10 cellular contexts compared by ENCODE assay signal in the genomic region with DNA sequence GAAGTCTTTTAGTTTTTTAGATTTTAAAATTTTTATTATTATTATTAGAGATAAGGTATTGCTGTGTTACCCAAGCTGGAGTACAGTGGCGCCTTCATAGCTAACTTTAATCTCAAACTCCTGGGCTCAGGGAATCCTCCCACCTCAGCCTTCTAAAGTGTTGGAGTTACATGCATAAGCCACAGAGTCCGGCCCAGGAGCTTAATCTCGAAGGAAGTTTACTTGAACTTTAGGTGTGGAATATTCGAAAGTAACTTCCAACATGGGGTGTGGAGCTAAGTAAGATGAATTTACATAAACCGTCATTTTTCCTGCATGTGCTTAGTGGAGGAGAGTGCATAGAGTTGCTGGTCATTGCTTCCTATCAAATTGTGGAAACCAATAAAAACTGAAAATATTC. TPM values are rescaled to one million over a fixed set of nuclear protein-coding genes. Genes with fewer than 3 reads are reported as not detected.
DNase-seq lines count a peak whose midpoint lies in the region; ATAC-seq and TF ChIP-seq lines count a peak whose summit lies in the region.
"Had no signal": no experiment of that assay in that cellular context is flagged by ENCODE, and none has a peak within 500 bp of the region (broad histone marks: within the 10 kb centered on the region; RNA-seq: fewer than 3 reads in every experiment).

No MANE protein-coding gene starts in this region.

- no peak overlapping the region for H2BK12ac ChIP-seq in H9 (ENCODE audit: insufficient read length, low read depth, low read length)

- no peak for ATAC-seq in effector memory CD8-positive, alpha-beta T cell (replicated peaks)
- ATAC-seq in psoas muscle (no peak), HG03354 (IDR thresholded peaks at IDR 0.05; ENCODE audit: poor library complexity, severe bottlenecking, unreplicated experiment) (no peak), HG03135 (IDR thresholded peaks at IDR 0.05; ENCODE audit: unreplicated experiment) (no peak), HG03378 (IDR thresholded peaks at IDR 0.05; ENCODE audit: unreplicated experiment) (no peak)

- TF ChIP-seq CTCF in H9 (conservative IDR thresholded peaks at IDR 0.05) (no peak), psoas muscle (IDR thresholded peaks at IDR 0.05) (no peak)

- H3K9ac ChIP-seq in H9 (ENCODE audit: extremely low read depth, insufficient read length, low read length), result no peak overlapping the region

- H3K14ac ChIP-seq in H9 (ENCODE audit: insufficient read depth, low read length), result no peak overlapping the region

- no peak overlapping the region for H2BK20ac ChIP-seq in H9 (ENCODE audit: low read depth, low read length, poor library complexity, severe bottlenecking)

- H4K20me1 ChIP-seq in H9 (ENCODE audit: control insufficient read depth, insufficient read depth, insufficient read length), result no peaks in the 10 kb centered on the region

- H2BK5ac ChIP-seq in H9 (ENCODE audit: insufficient read length, low read length), result no peak overlapping the region

- H4K8ac ChIP-seq in H9 (replicated peaks; ENCODE audit: insufficient read length, low read depth, low read length), result no peak overlapping the region

- H3K4me3 Mint-ChIP-seq in H9, result peak overlapping the region; percentile 90 to 92
- H3K4me3 Mint-ChIP-seq in effector memory CD8-positive, alpha-beta T cell, result peak overlapping the region; percentile 90 to 97

- H3K56ac ChIP-seq in H9 (ENCODE audit: insufficient read length, low read depth, low read length), result no peak overlapping the region

- H3K79me1 ChIP-seq in H9 (ENCODE audit: insufficient read depth, low read depth, low read length, poor library complexity, severe bottlenecking), result no peaks in the 10 kb centered on the region

- H3K4me2 ChIP-seq in H9 (ENCODE audit: insufficient read depth, insufficient read length, low read length), result peak overlapping the region; percentile 32

- H3K4me1 Mint-ChIP-seq in H9, result peaks cover 22 to 23% of the 10 kb centered on the region in 2 experiments
- H3K4me1 Mint-ChIP-seq in effector memory CD8-positive, alpha-beta T cell (ENCODE audit: low read depth in 2 of 2), result peaks cover 31 to 34% of the 10 kb centered on the region in 2 donors

- DNase-seq in H9 (no peak), OCI-M1 (lab: John Stamatoyannopoulos, UW) (peak; percentile 56), psoas muscle (no peak)
- DNase-seq in effector memory CD8-positive, alpha-beta T cell, result no peak
- DNase-seq: central memory CD4-positive, alpha-beta T cell; NK-92 treated with Interleukin-12 subunit alpha and Interleukin-12 subunit beta, amount 100 ng/mL, for 24 hours had no signal

- H4K5ac ChIP-seq in H9 (ENCODE audit: insufficient read length, low read depth, low read length), result no peak overlapping the region

- no peak overlapping the region for H2AK5ac ChIP-seq in H9 (ENCODE audit: insufficient read length, low read length)

- peaks cover 10% of the 10 kb centered on the region for H3K23me2 ChIP-seq in H9 (ENCODE audit: insufficient read length, low read depth, low read length, poor library complexity, severe bottlenecking)

- peak overlapping the region; percentile 83 for H3K4me3 ChIP-seq in psoas muscle

- no peaks in the 10 kb centered on the region for H3K9me3 ChIP-seq in H9 (ENCODE audit: control insufficient read depth, low read depth, low read length)
- no peaks in the 10 kb centered on the region for H3K9me3 ChIP-seq in psoas muscle
- H3K9me3 ChIP-seq: neutrophil had no signal

- H3K27ac ChIP-seq in H9 (ENCODE audit: insufficient read length, low read depth, low read length) (no peak overlapping the region), psoas muscle (peak overlapping the region; percentile 97)

- H3K9me3 Mint-ChIP-seq in H9, result no peaks in the 10 kb centered on the region
- H3K9me3 Mint-ChIP-seq in effector memory CD8-positive, alpha-beta T cell, result no peaks in the 10 kb centered on the region

- H3K18ac ChIP-seq in H9 (ENCODE audit: insufficient read length, low read depth, low read length), result no peak overlapping the region

- H3K27ac Mint-ChIP-seq in H9, result peak overlapping the region; percentile 9 to 95 (median 74); a peak in 5 of 7 replicates
- peak overlapping the region; percentile 99 to 100 for H3K27ac Mint-ChIP-seq in effector memory CD8-positive, alpha-beta T cell

- H4K91ac ChIP-seq in H9 (ENCODE audit: insufficient read length, low read depth, low read length), result no peak overlapping the region

- no peak overlapping the region for H2BK15ac ChIP-seq in H9 (ENCODE audit: low read depth, low read length)

- no peak overlapping the region for H3K4ac ChIP-seq in H9 (ENCODE audit: low read depth, low read length)

- H3T11ph ChIP-seq in H9 (ENCODE audit: low read length), result no peak overlapping the region

- H3K27me3 ChIP-seq in H9 (ENCODE audit: insufficient read depth, low read length), result no peaks in the 10 kb centered on the region; the same call in 1 of the 2 replicates
- no peaks in the 10 kb centered on the region for H3K27me3 ChIP-seq in psoas muscle (ENCODE audit: insufficient read depth in 3 of 3, low read length in 2 of 3)
- H3K27me3 ChIP-seq: neutrophil had no signal

- peaks cover 2 to 34% of the 10 kb centered on the region in 2 donors for H3K36me3 ChIP-seq in psoas muscle (ENCODE audit: insufficient read depth in 1 of 2, low read depth in 1 of 2)

- H3K23ac ChIP-seq in H9 (ENCODE audit: insufficient read length, low read depth, low read length), result no peak overlapping the region

- no peaks in the 10 kb centered on the region for H3K4me1 ChIP-seq in H9 (ENCODE audit: insufficient read depth, low read length)
- peaks cover 23% of the 10 kb centered on the region for H3K4me1 ChIP-seq in psoas muscle

- intact Hi-C loops in psoas muscle (cut with DNase I), result loop anchor here (5.0 to 10.0 kb wide), 4 partner anchors 51 to 226 kb away; a partner anchor contains a TSS

- no CpG with 5 or more reads among the region's 5 CpGs for WGBS in H9 (ENCODE audit: extremely low coverage, insufficient read length, low lambda C conversion rate)
- 73 to 79% (median 74%) methylated on average over 5 of the region's 5 CpGs for WGBS in psoas muscle, 3 donors

- no peak overlapping the region for H2AFZ ChIP-seq in H9 (ENCODE audit: low read length)

- peaks cover 9 to 21% (median 18%) of the 10 kb centered on the region in 3 experiments; a peak in 6 of 7 replicates for H3K36me3 Mint-ChIP-seq in H9 (ENCODE audit: insufficient read depth in 1 of 3, low read depth in 3 of 3)
- peaks cover 52% of the 10 kb centered on the region for H3K36me3 Mint-ChIP-seq in effector memory CD8-positive, alpha-beta T cell (ENCODE audit: insufficient read depth)

- H2BK120ac ChIP-seq in H9 (ENCODE audit: low read depth, low read length, poor library complexity, severe bottlenecking), result no peak overlapping the region

- peaks cover 7% of the 10 kb centered on the region; the same call in 1 of the 2 replicates for H3K79me2 ChIP-seq in H9 (ENCODE audit: insufficient read depth, low read length)

- no peaks in the 10 kb centered on the region for H3K27me3 Mint-ChIP-seq in H9 (ENCODE audit: low read depth)
- H3K27me3 Mint-ChIP-seq in effector memory CD8-positive, alpha-beta T cell, result no peaks in the 10 kb centered on the region

RNA-seq across cellular contexts. Expression of a gene that starts 1.4 kb away (rescaled TPM):
- total RNA-seq in H9 (2021) (79.1 and 83.0 TPM in 2 replicates), psoas muscle (10 to 100 TPM; 27.0 to 50.7 (median 35.8) TPM)
- polyA plus RNA-seq in psoas muscle, result 10 to 100 TPM; 16.8 to 50.5 (median 20.5) TPM

RNA-seq across cellular contexts. Expression of a gene that starts 1.8 kb away (rescaled TPM):
- total RNA-seq in H9 (2021) (6.3 and 7.3 TPM in 2 replicates), psoas muscle (1 to 10 TPM; 2.0 to 4.4 (median 2.8) TPM)
- polyA plus RNA-seq in psoas muscle, result 1 to 10 TPM; 3.4 to 8.6 (median 3.8) TPM

RNA-seq across cellular contexts. Expression of a gene that starts 25.0 kb away (rescaled TPM):
- total RNA-seq in H9 (2021) (37.5 and 40.0 TPM in 2 replicates), psoas muscle (10 to 100 TPM; 10.8 to 23.5 (median 18.5) TPM)
- polyA plus RNA-seq in psoas muscle, result 10 to 100 TPM in 1 of 3 donors, 1 to 10 TPM in 2; 5.1 to 10.8 (median 5.3) TPM
